16 cellular contexts compared by ENCODE assay signal in genomic region chr14:68922886-68923285, GRCh38. TPM values are rescaled to one million over a fixed set of nuclear protein-coding genes. Genes with fewer than 3 reads are reported as not detected.
DNase-seq lines count a peak whose midpoint lies in the region; ATAC-seq and TF ChIP-seq lines count a peak whose summit lies in the region.
"Had no signal": no experiment of that assay in that cellular context is flagged by ENCODE, and none has a peak within 500 bp of the region (broad histone marks: within the 10 kb centered on the region; RNA-seq: fewer than 3 reads in every experiment).

No MANE protein-coding gene starts in this region.

- POLR2A ChIA-PET in activated CD8-positive, alpha-beta T cell treated with anti-CD3 and anti-CD28 coated beads, Interleukin-2, amount 10 ng/mL, durations not matched to agents 7 days and 5 days (lab: Charles Lee) = no interaction called here

- H3K9me3 Mint-ChIP-seq in HFFc6 = peaks cover 9% of the 10 kb centered on the region
- H3K9me3 Mint-ChIP-seq in activated CD8-positive, alpha-beta T cell treated with anti-CD3 and anti-CD28 coated beads, Interleukin-2, amount 10 ng/mL, durations not matched to agents 7 days and 5 days (ENCODE audit: insufficient read depth) = peaks cover 13% of the 10 kb centered on the region

- H3K27ac Mint-ChIP-seq in HFFc6 = peak overlapping the region; percentile 89
- peak overlapping the region; percentile 6 for H3K27ac Mint-ChIP-seq in activated CD8-positive, alpha-beta T cell treated with anti-CD3 and anti-CD28 coated beads, Interleukin-2, amount 10 ng/mL, durations not matched to agents 7 days and 5 days
- H3K27ac Mint-ChIP-seq: activated B cell treated with CpG ODN at 0.5 μM for 24 hours; stimulated activated effector memory CD8-positive, alpha-beta T cell treated with anti-CD3 and anti-CD28 coated beads, Interleukin-12 subunit alpha, Interleukin-12 subunit beta, amount 100 ng/mL, for 72 hours had no signal

- H3K36me3 Mint-ChIP-seq in HFFc6 (ENCODE audit: low read depth) = peaks cover 57% of the 10 kb centered on the region
- H3K36me3 Mint-ChIP-seq in activated CD8-positive, alpha-beta T cell treated with anti-CD3 and anti-CD28 coated beads, Interleukin-2, amount 10 ng/mL, durations not matched to agents 7 days and 5 days (ENCODE audit: low read depth) = peaks cover 62% of the 10 kb centered on the region

- no peaks in the 10 kb centered on the region for H3K9me3 ChIP-seq in sigmoid colon
- H3K9me3 ChIP-seq: psoas muscle had no signal

- TF ChIP-seq POLR2A in sigmoid colon (IDR thresholded peaks at IDR 0.05) = no peak

- H3K36me3 ChIP-seq in sigmoid colon = peaks cover 4 to 41% (median 27%) of the 10 kb centered on the region in 4 donors

- TF ChIP-seq CTCF in HFFc6 (IDR thresholded peaks at IDR 0.05) (no peak), sigmoid colon (IDR thresholded peaks at IDR 0.05) (no peak)

- H3K4me1 ChIP-seq in sigmoid colon = peaks cover 0 to 93% (median 88%) of the 10 kb centered on the region in 4 donors

- CTCF ChIA-PET in activated CD8-positive, alpha-beta T cell treated with anti-CD3 and anti-CD28 coated beads, Interleukin-2, amount 10 ng/mL, durations not matched to agents 7 days and 5 days (lab: Charles Lee) = interaction anchor here (0.6 to 7.2 kb wide), 3 partner anchors 12 to 265 kb away, joined by 3 to 81 read pairs (median 6); no protein-coding TSS in a partner anchor

- WGBS in sigmoid colon, 2 donors = 83 to 87% methylated on average over 7 of the region's 7 CpGs

- no peak overlapping the region for H3K4me3 ChIP-seq in sigmoid colon
- H3K4me3 ChIP-seq: psoas muscle had no signal

- peaks cover 72% of the 10 kb centered on the region for H3K4me1 Mint-ChIP-seq in HFFc6 (ENCODE audit: low read depth)
- peaks cover 49% of the 10 kb centered on the region for H3K4me1 Mint-ChIP-seq in activated CD8-positive, alpha-beta T cell treated with anti-CD3 and anti-CD28 coated beads, Interleukin-2, amount 10 ng/mL, durations not matched to agents 7 days and 5 days (ENCODE audit: low read depth)
- H3K4me1 Mint-ChIP-seq: activated B cell treated with CpG ODN at 0.5 μM for 24 hours; stimulated activated effector memory CD8-positive, alpha-beta T cell treated with anti-CD3 and anti-CD28 coated beads, Interleukin-12 subunit alpha, Interleukin-12 subunit beta, amount 100 ng/mL, for 72 hours had no signal

- intact Hi-C loops in left ventricle myocardium superior (cut with micrococcal nuclease) = no loop called here
- intact Hi-C loops in sigmoid colon (cut with DNase I) = no loop called here

- peak overlapping the region; percentile 66 for H3K4me3 Mint-ChIP-seq in HFFc6
- no peak overlapping the region for H3K4me3 Mint-ChIP-seq in activated CD8-positive, alpha-beta T cell treated with anti-CD3 and anti-CD28 coated beads, Interleukin-2, amount 10 ng/mL, durations not matched to agents 7 days and 5 days
- H3K4me3 Mint-ChIP-seq: activated B cell treated with CpG ODN at 0.5 μM for 24 hours; CD8-positive, alpha-beta memory T cell; stimulated activated effector memory CD8-positive, alpha-beta T cell treated with anti-CD3 and anti-CD28 coated beads, Interleukin-12 subunit alpha, Interleukin-12 subunit beta, amount 100 ng/mL, for 72 hours had no signal

- no peak for ATAC-seq in activated CD8-positive, alpha-beta T cell treated with anti-CD3 and anti-CD28 coated beads, Interleukin-2, amount 10 ng/mL, durations not matched to agents 7 days and 5 days
- ATAC-seq in left ventricle myocardium superior = peak; percentile 29
- no peak for ATAC-seq in HG03460 (IDR thresholded peaks at IDR 0.05; ENCODE audit: unreplicated experiment)
- no peak for ATAC-seq in GM21526 (IDR thresholded peaks at IDR 0.05; ENCODE audit: low FRiP score, unreplicated experiment)
- ATAC-seq: HCT116; stimulated activated effector memory CD8-positive, alpha-beta T cell treated with anti-CD3 and anti-CD28 coated beads, Interleukin-12 subunit alpha, Interleukin-12 subunit beta, amount 100 ng/mL, for 72 hours had no signal

- H3K27me3 ChIP-seq in sigmoid colon = no peaks in the 10 kb centered on the region

- H3K27me3 Mint-ChIP-seq in HFFc6 (ENCODE audit: insufficient read depth) = peaks cover 20% of the 10 kb centered on the region
- H3K27me3 Mint-ChIP-seq in activated CD8-positive, alpha-beta T cell treated with anti-CD3 and anti-CD28 coated beads, Interleukin-2, amount 10 ng/mL, durations not matched to agents 7 days and 5 days (ENCODE audit: low read depth) = no peaks in the 10 kb centered on the region

- peak overlapping the region; percentile 98 to 100 (median 100) for H3K27ac ChIP-seq in sigmoid colon
- H3K27ac ChIP-seq: psoas muscle had no signal

- DNase-seq in HFFc6 (no peak), left ventricle myocardium superior (no peak), sigmoid colon (peak; percentile 89), hypothalamus (lab: John Stamatoyannopoulos, UW) (no peak), GOT3 (lab: John Stamatoyannopoulos, UW) (no peak)
- DNase-seq in activated CD8-positive, alpha-beta T cell treated with anti-CD3 and anti-CD28 coated beads, Interleukin-2, amount 10 ng/mL, durations not matched to agents 7 days and 5 days = no peak
- DNase-seq: activated B cell treated with CpG ODN at 0.5 μM for 24 hours; activated T-cell treated with anti-CD3 and anti-CD28 coated beads, Interleukin-2, amount 50 U/mL, for 1 hour; CD8-positive, alpha-beta memory T cell; NCI-H1436 treated with DMSO at 0.1 percent for 48 hours; NCI-H82 had no signal

- TF ChIP-seq EP300 in sigmoid colon (IDR thresholded peaks at IDR 0.05) = peak in 3 of 4 donors; percentile 77 to 93 (median 92)

RNA-seq across cellular contexts. Expression of gene ACTN1, which starts 56.2 kb away (rescaled TPM):
- total RNA-seq in HFFc6 (2021; fragmentation: NEBNext Ultra II Directional; extraction: Animal tissue kit (Norgen Biotek cat#: 25700)) = 100 to 1,000 TPM; 749 to 847 (median 825) TPM
- 10 to 100 TPM; 51.4 to 56.1 TPM for total RNA-seq in activated CD8-positive, alpha-beta T cell treated with anti-CD3 and anti-CD28 coated beads, Interleukin-2, amount 10 ng/mL, durations not matched to agents 7 days and 5 days
- 90.5 TPM for total RNA-seq in left ventricle myocardium superior
- 1,000 to 10,000 TPM in 1 of 4 donors, 100 to 1,000 TPM in 3; 372 to 1,069 (median 688) TPM for total RNA-seq in sigmoid colon
- 10 to 100 TPM; 20.1 to 98.1 (median 24.0) TPM for polyA plus RNA-seq in sigmoid colon
